ENCODE assay signal across 1 cellular context in the genomic region with DNA sequence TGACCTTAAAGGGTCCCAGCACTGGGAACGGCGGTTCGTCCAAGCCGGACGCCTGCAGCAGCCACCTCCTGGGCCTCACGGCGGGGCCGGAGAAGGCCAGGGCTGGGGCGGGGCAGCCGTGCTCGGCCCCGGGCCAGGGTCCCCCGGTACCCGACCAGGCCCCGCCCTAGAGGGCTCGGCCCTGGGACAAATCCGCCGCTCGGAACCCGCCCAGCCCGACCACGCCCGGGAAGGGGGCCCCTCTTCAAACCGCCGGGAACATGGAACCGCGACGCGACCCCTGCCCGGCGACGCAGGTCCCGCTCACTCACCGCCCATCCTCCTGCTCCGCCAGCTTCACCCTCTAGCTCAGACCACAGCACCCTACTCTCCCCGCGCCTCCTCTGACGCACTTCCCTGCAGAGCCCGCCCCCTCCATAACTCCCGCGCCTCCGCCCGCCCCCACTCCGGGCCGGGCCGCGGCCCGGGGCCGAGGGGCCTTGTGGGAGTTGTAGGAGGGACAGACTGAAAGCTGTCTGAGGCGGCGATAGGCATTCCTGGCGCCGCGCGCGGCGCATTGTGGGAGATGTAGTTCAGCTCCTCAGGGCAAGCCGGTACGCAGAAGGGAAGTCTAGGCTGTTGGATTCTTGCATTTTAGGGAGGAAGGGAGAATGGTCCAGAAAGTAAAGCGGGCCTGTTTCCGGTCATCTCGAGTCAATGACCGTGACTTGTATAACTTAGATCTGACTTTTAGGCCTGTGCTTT.
TF ChIP-seq lines count a peak whose summit lies in the region.

A gene (minus strand): TSS at position 365 of the 744 bp plus-strand sequence. CDS start 1,478 bp downstream, outside the sequence.

TF ChIP-seq in GM12878, 131 proteins besides CTCF, POLR2A, EP300 and RAD21 (continued from another document):
- TF ChIP-seq, protein P1, sequence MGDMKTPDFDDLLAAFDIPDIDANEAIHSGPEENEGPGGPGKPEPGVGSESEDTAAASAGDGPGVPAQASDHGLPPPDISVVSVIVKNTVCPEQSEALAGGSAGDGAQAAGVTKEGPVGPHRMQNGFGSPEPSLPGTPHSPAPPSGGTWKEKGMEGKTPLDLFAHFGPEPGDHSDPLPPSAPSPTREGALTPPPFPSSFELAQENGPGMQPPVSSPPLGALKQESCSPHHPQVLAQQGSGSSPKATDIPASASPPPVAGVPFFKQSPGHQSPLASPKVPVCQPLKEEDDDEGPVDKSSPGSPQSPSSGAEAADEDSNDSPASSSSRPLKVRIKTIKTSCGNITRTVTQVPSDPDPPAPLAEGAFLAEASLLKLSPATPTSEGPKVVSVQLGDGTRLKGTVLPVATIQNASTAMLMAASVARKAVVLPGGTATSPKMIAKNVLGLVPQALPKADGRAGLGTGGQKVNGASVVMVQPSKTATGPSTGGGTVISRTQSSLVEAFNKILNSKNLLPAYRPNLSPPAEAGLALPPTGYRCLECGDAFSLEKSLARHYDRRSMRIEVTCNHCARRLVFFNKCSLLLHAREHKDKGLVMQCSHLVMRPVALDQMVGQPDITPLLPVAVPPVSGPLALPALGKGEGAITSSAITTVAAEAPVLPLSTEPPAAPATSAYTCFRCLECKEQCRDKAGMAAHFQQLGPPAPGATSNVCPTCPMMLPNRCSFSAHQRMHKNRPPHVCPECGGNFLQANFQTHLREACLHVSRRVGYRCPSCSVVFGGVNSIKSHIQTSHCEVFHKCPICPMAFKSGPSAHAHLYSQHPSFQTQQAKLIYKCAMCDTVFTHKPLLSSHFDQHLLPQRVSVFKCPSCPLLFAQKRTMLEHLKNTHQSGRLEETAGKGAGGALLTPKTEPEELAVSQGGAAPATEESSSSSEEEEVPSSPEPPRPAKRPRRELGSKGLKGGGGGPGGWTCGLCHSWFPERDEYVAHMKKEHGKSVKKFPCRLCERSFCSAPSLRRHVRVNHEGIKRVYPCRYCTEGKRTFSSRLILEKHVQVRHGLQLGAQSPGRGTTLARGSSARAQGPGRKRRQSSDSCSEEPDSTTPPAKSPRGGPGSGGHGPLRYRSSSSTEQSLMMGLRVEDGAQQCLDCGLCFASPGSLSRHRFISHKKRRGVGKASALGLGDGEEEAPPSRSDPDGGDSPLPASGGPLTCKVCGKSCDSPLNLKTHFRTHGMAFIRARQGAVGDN (IDR thresholded peaks at IDR 0.05) = peak; percentile 82
- TF ChIP-seq, protein P2, sequence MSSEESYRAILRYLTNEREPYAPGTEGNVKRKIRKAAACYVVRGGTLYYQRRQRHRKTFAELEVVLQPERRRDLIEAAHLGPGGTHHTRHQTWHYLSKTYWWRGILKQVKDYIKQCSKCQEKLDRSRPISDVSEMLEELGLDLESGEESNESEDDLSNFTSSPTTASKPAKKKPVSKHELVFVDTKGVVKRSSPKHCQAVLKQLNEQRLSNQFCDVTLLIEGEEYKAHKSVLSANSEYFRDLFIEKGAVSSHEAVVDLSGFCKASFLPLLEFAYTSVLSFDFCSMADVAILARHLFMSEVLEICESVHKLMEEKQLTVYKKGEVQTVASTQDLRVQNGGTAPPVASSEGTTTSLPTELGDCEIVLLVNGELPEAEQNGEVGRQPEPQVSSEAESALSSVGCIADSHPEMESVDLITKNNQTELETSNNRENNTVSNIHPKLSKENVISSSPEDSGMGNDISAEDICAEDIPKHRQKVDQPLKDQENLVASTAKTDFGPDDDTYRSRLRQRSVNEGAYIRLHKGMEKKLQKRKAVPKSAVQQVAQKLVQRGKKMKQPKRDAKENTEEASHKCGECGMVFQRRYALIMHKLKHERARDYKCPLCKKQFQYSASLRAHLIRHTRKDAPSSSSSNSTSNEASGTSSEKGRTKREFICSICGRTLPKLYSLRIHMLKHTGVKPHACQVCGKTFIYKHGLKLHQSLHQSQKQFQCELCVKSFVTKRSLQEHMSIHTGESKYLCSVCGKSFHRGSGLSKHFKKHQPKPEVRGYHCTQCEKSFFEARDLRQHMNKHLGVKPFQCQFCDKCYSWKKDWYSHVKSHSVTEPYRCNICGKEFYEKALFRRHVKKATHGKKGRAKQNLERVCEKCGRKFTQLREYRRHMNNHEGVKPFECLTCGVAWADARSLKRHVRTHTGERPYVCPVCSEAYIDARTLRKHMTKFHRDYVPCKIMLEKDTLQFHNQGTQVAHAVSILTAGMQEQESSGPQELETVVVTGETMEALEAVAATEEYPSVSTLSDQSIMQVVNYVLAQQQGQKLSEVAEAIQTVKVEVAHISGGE (CRISPR knock-in tag; IDR thresholded peaks at IDR 0.05) = peak; percentile 38; the same call in 1 of the 2 replicates
- TF ChIP-seq RCOR1 (conservative IDR thresholded peaks at IDR 0.05; ENCODE audit: low read depth, low read length) (no peak), NR2C1 (IDR thresholded peaks at IDR 0.05) (no peak; the same call in 1 of the 2 replicates), POU2F2 (IDR thresholded peaks at IDR 0.05; ENCODE audit: borderline replicate concordance, low read depth, low read length) (peak; percentile 84), MTA2 (IDR thresholded peaks at IDR 0.05; ENCODE audit: low read depth) (no peak), STAT3 (IDR thresholded peaks at IDR 0.05; ENCODE audit: low read depth, low read length) (no peak), RBBP5 (conservative IDR thresholded peaks at IDR 0.05) (no peak), JUND (IDR thresholded peaks at IDR 0.05; ENCODE audit: low read depth, low read length) (no peak), EED (IDR thresholded peaks at IDR 0.05; ENCODE audit: low read depth) (peak; percentile 42; the same call in 1 of the 2 replicates), ZZZ3 (IDR thresholded peaks at IDR 0.05; ENCODE audit: control insufficient read depth, insufficient read length, low read depth) (no peak), RELA (IDR thresholded peaks at IDR 0.05; ENCODE audit: borderline replicate concordance, partially characterized antibody) (no peak), ZSCAN29 (IDR thresholded peaks at IDR 0.05) (no peak), SRF (IDR thresholded peaks at IDR 0.05; ENCODE audit: low read depth in 2 of 2, low read length in 2 of 2) (peak in 1 of 2 experiments; percentile 62; a peak in 1 of 4 replicates), BACH1 (IDR thresholded peaks at IDR 0.05; ENCODE audit: borderline replicate concordance) (peak; percentile 92), CBFB (IDR thresholded peaks at IDR 0.05; ENCODE audit: low read depth) (peak; percentile 44), TCF7 (IDR thresholded peaks at IDR 0.05; ENCODE audit: borderline replicate concordance) (0 out of 2 replicates have a peak, but pooled peaks have one; percentile 16)
- TF ChIP-seq, protein P3, sequence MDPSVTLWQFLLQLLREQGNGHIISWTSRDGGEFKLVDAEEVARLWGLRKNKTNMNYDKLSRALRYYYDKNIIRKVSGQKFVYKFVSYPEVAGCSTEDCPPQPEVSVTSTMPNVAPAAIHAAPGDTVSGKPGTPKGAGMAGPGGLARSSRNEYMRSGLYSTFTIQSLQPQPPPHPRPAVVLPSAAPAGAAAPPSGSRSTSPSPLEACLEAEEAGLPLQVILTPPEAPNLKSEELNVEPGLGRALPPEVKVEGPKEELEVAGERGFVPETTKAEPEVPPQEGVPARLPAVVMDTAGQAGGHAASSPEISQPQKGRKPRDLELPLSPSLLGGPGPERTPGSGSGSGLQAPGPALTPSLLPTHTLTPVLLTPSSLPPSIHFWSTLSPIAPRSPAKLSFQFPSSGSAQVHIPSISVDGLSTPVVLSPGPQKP (IDR thresholded peaks at IDR 0.05; ENCODE audit: low read depth, low read length) = peak; percentile 19; the same call in 1 of the 2 replicates
TF ChIP-seq in GM12878: peak in this region for 63.
